In genomic region chr15:38373016-38373415, GRCh38 we compare ENCODE assay signal across 19 cellular contexts.
DNase-seq lines count a peak whose midpoint lies in the region; ATAC-seq, FAIRE-seq and TF ChIP-seq lines count a peak whose summit lies in the region.
"Had no signal": no experiment of that assay in that cellular context is flagged by ENCODE, and none has a peak within 500 bp of the region (broad histone marks: within the 10 kb centered on the region; RNA-seq: fewer than 3 reads in every experiment).

No MANE protein-coding gene starts in this region.

- no TSS peak for BruUV-seq in PC-3 (replicated peaks; lab: Mats Ljungman, UMichigan)

- no peak for TF ChIP-seq CTCF in PC-3 (conservative IDR thresholded peaks at IDR 0.05; ENCODE audit: low read depth, low read length)
- no peak for TF ChIP-seq CTCF in osteoblast (IDR thresholded peaks at IDR 0.05; ENCODE audit: extremely low read depth, low read depth, low read length)

- H3K36me3 Mint-ChIP-seq in activated naive CD4-positive, alpha-beta T cell treated with anti-CD3 and anti-CD28 coated beads, Interleukin-2, amount 50 U/mL, for 72 hours: no peaks in the 10 kb centered on the region
- H3K36me3 Mint-ChIP-seq: CD14-positive monocyte; CD4-positive, alpha-beta memory T cell had no signal

- H3K4me2 ChIP-seq in PC-3 (ENCODE audit: low read length) (no peak overlapping the region), osteoblast (ENCODE audit: insufficient read depth, low read length) (no peak overlapping the region)
- H3K4me2 ChIP-seq: BLaER1 had no signal

- CTCF ChIA-PET in PC-3 (lab: Charles Lee): no interaction called here

- H3K36me3 ChIP-seq in PC-3 (ENCODE audit: low read depth, low read length) (no peaks in the 10 kb centered on the region), osteoblast (ENCODE audit: insufficient read depth, low read length) (no peaks in the 10 kb centered on the region)
- H3K36me3 ChIP-seq: BLaER1 had no signal

- no peak overlapping the region for H2AFZ ChIP-seq in PC-3 (ENCODE audit: low read length)
- H2AFZ ChIP-seq in osteoblast (ENCODE audit: low read length): no peak overlapping the region

- H3K9me2 ChIP-seq in PC-3 (replicated peaks; ENCODE audit: low read length): no peaks in the 10 kb centered on the region

- no peaks in the 10 kb centered on the region for H4K20me1 ChIP-seq in PC-3 (ENCODE audit: low read length)
- no peaks in the 10 kb centered on the region for H4K20me1 ChIP-seq in osteoblast (ENCODE audit: insufficient read depth, low read length)
- H4K20me1 ChIP-seq: BLaER1 had no signal

- H3K4me1 ChIP-seq in PC-3 (ENCODE audit: insufficient read depth, low read length) (no peaks in the 10 kb centered on the region), osteoblast (ENCODE audit: insufficient read depth, low read length) (peaks cover 4% of the 10 kb centered on the region)

- H3K27me3 ChIP-seq in PC-3 (ENCODE audit: low read length) (no peaks in the 10 kb centered on the region), osteoblast (ENCODE audit: insufficient read depth, low read length) (no peaks in the 10 kb centered on the region)
- H3K27me3 ChIP-seq: BLaER1 had no signal

- no peak for FAIRE-seq in HTR-8/SVneo (lab: Jason Lieb, UNC)
- FAIRE-seq: G401.6, GM12891, K562 had no signal

- DNase-seq in EL (peak; percentile 51), PC-3 (peak; percentile 23), fibroblast of peridontal ligament (ENCODE audit: extremely low read depth) (peak; percentile 10), osteoblast (ENCODE audit: insufficient read length, low spot score, missing footprints) (peak; percentile 26), HTR-8/SVneo (ENCODE audit: insufficient read length, low spot score) (no peak), substantia nigra (lab: John Stamatoyannopoulos, UW) (no peak)
- no peak for DNase-seq in activated naive CD4-positive, alpha-beta T cell treated with anti-CD3 and anti-CD28 coated beads, Interleukin-2, amount 50 U/mL, for 72 hours (ENCODE audit: low spot score in 2 of 2)
- DNase-seq: 8988T; Calu3; CD4-positive, alpha-beta memory T cell; DMS79 treated with DMSO at 0.1 percent for 48 hours; GOT3; H9 had no signal

- no peak overlapping the region for H3K27ac Mint-ChIP-seq in activated naive CD4-positive, alpha-beta T cell treated with anti-CD3 and anti-CD28 coated beads, Interleukin-2, amount 50 U/mL, for 72 hours
- H3K27ac Mint-ChIP-seq: CD4-positive, alpha-beta memory T cell; H9 had no signal

- intact Hi-C loops in PC-3 (cut with micrococcal nuclease): no loop called here

- H3K4me3 ChIP-seq in PC-3 (ENCODE audit: low read length) (no peak overlapping the region), osteoblast (ENCODE audit: insufficient read depth, low read length) (no peak overlapping the region)
- H3K4me3 ChIP-seq: BLaER1, K562 had no signal

- H3K9me3 ChIP-seq in PC-3 (ENCODE audit: low read length): no peaks in the 10 kb centered on the region
- H3K9me3 ChIP-seq in osteoblast (ENCODE audit: low read depth, low read length): no peaks in the 10 kb centered on the region
- H3K9me3 ChIP-seq: BLaER1 had no signal

- no peak for ATAC-seq in PC-3
- no peak for ATAC-seq in activated naive CD4-positive, alpha-beta T cell treated with anti-CD3 and anti-CD28 coated beads, Interleukin-2, amount 50 U/mL, for 72 hours
- ATAC-seq in GM21360 (IDR thresholded peaks at IDR 0.05; ENCODE audit: unreplicated experiment): no peak
- ATAC-seq: K562 had no signal

- POLR2A ChIA-PET in PC-3 (lab: Charles Lee; ENCODE audit: unreplicated experiment): no interaction called here

- no peaks in the 10 kb centered on the region for H3K79me2 ChIP-seq in PC-3 (ENCODE audit: low read length)
- no peaks in the 10 kb centered on the region for H3K79me2 ChIP-seq in osteoblast (ENCODE audit: insufficient read depth, low read length)

- H3F3A ChIP-seq in PC-3 (ENCODE audit: low read length, unreplicated experiment): no peaks in the 10 kb centered on the region

- H3K9ac ChIP-seq in PC-3 (ENCODE audit: low read length): no peak overlapping the region
- H3K9ac ChIP-seq: BLaER1 had no signal

- H3K27ac ChIP-seq in PC-3 (ENCODE audit: low read length): no peak overlapping the region
- no peak overlapping the region for H3K27ac ChIP-seq in osteoblast (ENCODE audit: low read depth, low read length)
- H3K27ac ChIP-seq in substantia nigra (ENCODE audit: low read depth, low read length, poor library complexity, severe bottlenecking): no peak overlapping the region
- H3K27ac ChIP-seq: BLaER1 had no signal

- H3K9me3 Mint-ChIP-seq in activated naive CD4-positive, alpha-beta T cell treated with anti-CD3 and anti-CD28 coated beads, Interleukin-2, amount 50 U/mL, for 72 hours: peaks cover 0 to 3% of the 10 kb centered on the region in 2 donors
- H3K9me3 Mint-ChIP-seq: H9 had no signal

Comparison
In these comparisons a context has a peak if more than half of its experiments do, and no peak if none do; other contexts are left out.
1. DNase-seq: peak in EL (single experiment), PC-3 (single experiment), fibroblast of peridontal ligament (single experiment) and osteoblast (single experiment); none in HTR-8/SVneo (single experiment), activated naive CD4-positive, alpha-beta T cell treated with anti-CD3 and anti-CD28 coated beads, Interleukin-2, amount 50 U/mL, for 72 hours (0 of 2) and substantia nigra (0 of 49).